Comparison of ENCODE assay signal across 8 cellular contexts in the genomic region with DNA sequence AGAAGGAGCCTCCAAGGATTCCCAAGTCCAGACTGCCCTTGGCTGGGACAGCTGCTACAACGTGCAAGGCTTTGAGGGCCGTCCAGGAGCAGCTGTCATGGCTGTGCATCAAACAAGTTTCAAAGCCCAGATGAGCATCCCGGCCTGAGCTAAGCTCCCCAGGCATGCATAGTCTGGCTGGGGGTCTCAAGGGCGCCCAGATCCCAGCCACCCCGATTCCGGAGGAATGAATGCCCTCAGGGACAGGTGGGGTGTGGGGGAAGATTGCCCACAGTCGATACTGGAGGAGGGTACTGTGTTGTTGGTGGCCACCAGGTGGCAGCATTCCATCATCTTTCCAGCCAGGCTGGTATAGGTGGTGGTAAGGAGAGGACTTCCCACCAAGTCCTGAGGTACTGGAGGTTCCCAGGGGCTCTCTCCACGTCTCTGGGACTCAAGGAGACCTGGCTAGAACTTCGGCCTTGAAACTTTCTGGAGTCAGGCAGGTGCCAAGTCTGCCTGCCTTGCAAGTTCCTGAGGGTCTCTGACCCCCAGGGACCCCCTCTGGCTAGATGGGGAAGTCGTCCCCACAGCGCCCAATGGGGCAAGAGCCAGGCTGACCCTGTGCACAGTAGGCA. TPM values are rescaled to one million over a fixed set of nuclear protein-coding genes. Genes with fewer than 3 reads are reported as not detected.
DNase-seq lines count a peak whose midpoint lies in the region; ATAC-seq, FAIRE-seq and TF ChIP-seq lines count a peak whose summit lies in the region.

No MANE protein-coding gene starts in this region.

- ATAC-seq in Right ventricle myocardium inferior (peak; percentile 86), gastroesophageal sphincter (peak; percentile 73)

- H3K27me3 Mint-ChIP-seq in type B pancreatic cell, result no peaks in the 10 kb centered on the region

- H3K4me1 ChIP-seq in gastroesophageal sphincter (peaks cover 0 to 48% (median 23%) of the 10 kb centered on the region in 3 donors), parathyroid adenoma (peaks cover 19% of the 10 kb centered on the region)

- no peaks in the 10 kb centered on the region for H3K9me3 ChIP-seq in gastroesophageal sphincter
- H3K9me3 ChIP-seq in parathyroid adenoma (ENCODE audit: control insufficient read depth, low read length), result no peaks in the 10 kb centered on the region

- TF ChIP-seq POLR2A in gastroesophageal sphincter (IDR thresholded peaks at IDR 0.05), result no peak

- no peaks in the 10 kb centered on the region for H3K79me2 ChIP-seq in parathyroid adenoma

- no peak overlapping the region for H3K9ac ChIP-seq in parathyroid adenoma

- no peak overlapping the region for H2AFZ ChIP-seq in parathyroid adenoma

- peaks cover 12% of the 10 kb centered on the region for H3K36me3 Mint-ChIP-seq in type B pancreatic cell

- peak; percentile 96 for FAIRE-seq in HTR-8/SVneo (lab: Jason Lieb, UNC)

- H3K36me3 ChIP-seq in gastroesophageal sphincter, result peaks cover 0 to 50% of the 10 kb centered on the region in 2 donors
- H3K36me3 ChIP-seq in parathyroid adenoma (ENCODE audit: control insufficient read depth, insufficient read depth, low read length), result no peaks in the 10 kb centered on the region

- 0% methylated on average over 3 of the region's 11 CpGs; no CpG with 5 or more reads in 1 of the 2 donors for WGBS in gastroesophageal sphincter (ENCODE audit: low coverage in 1 of 2), 2 donors

- H3K27ac Mint-ChIP-seq in type B pancreatic cell, result peak overlapping the region; percentile 64

- H3K27ac ChIP-seq in gastroesophageal sphincter (peak overlapping the region in 2 of 4 donors; percentile 29 to 31), parathyroid adenoma (no peak overlapping the region)

- TF ChIP-seq CTCF in gastroesophageal sphincter (IDR thresholded peaks at IDR 0.05) (peak in 3 of 4 experiments; percentile 84 to 86 (median 85)), parathyroid adenoma (IDR thresholded peaks at IDR 0.05) (peak; percentile 92), type B pancreatic cell (conservative IDR thresholded peaks at IDR 0.05) (peak; percentile 97)

- DNase-seq in Right ventricle myocardium inferior (ENCODE audit: missing footprints) (no peak), cardiac septum (ENCODE audit: low spot score) (no peak), HTR-8/SVneo (ENCODE audit: insufficient read length, low spot score) (peak; percentile 93), RPMI7951 (ENCODE audit: low read depth) (peak; percentile 73), type B pancreatic cell (ENCODE audit: extremely low spot score, unreplicated experiment) (peak; percentile 85)
- DNase-seq in activated T-helper 9 cell treated with anti-CD3 and anti-CD28 coated beads, Interleukin-2, amount 50 U/mL, for 16 hours (ENCODE audit: low read depth), result peak; percentile 53

- H3K27me3 ChIP-seq in gastroesophageal sphincter, result no peaks in the 10 kb centered on the region
- no peaks in the 10 kb centered on the region for H3K27me3 ChIP-seq in parathyroid adenoma (ENCODE audit: control insufficient read depth, insufficient read depth, low read length)

- no peaks in the 10 kb centered on the region for H3K9me3 Mint-ChIP-seq in type B pancreatic cell

- H3K4me2 ChIP-seq in parathyroid adenoma (ENCODE audit: low read length), result no peak overlapping the region

- intact Hi-C loops in Right ventricle myocardium inferior (cut with DNase I) (loop anchor here (1.0 to 5.0 kb wide), 3 partner anchors 68 to 151 kb away; no protein-coding TSS in a partner anchor), cardiac septum (cut with DNase I) (loop anchor here (1.0 to 5.0 kb wide), 3 partner anchors 68 to 151 kb away; no protein-coding TSS in a partner anchor)

- TF ChIP-seq EP300 in gastroesophageal sphincter (IDR thresholded peaks at IDR 0.05), result no peak

- no peak overlapping the region for H3K4me3 ChIP-seq in gastroesophageal sphincter
- no peak overlapping the region for H3K4me3 ChIP-seq in parathyroid adenoma (ENCODE audit: low read depth, low read length)

- H3K4me3 Mint-ChIP-seq in type B pancreatic cell, result no peak overlapping the region

- peaks cover 39% of the 10 kb centered on the region for H3K4me1 Mint-ChIP-seq in type B pancreatic cell (ENCODE audit: unreplicated experiment)

RNA-seq across cellular contexts. Expression of gene RBM5, which starts 32.8 kb away (rescaled TPM):
- total RNA-seq in Right ventricle myocardium inferior (66.5 TPM), cardiac septum (85.3 TPM), gastroesophageal sphincter (100 to 1,000 TPM in 3 of 4 donors, 10 to 100 TPM in 1; 85.7 to 228 (median 136) TPM), type B pancreatic cell (ENCODE audit: low replicate concordance) (170 and 244 TPM in 2 replicates)
- total RNA-seq in RPMI7951 (2014; rRNA removed; shearing (Covaris generic)), result 81.7 and 108 TPM in 2 replicates

RNA-seq across cellular contexts. Expression of gene SEMA3F, which starts 33.6 kb away (rescaled TPM):
- total RNA-seq in Right ventricle myocardium inferior, result 12.3 TPM
- total RNA-seq in cardiac septum, result 10.0 TPM
- 1.5 and 1.9 TPM in 2 replicates for total RNA-seq in RPMI7951 (2014; rRNA removed; shearing (Covaris generic))
- total RNA-seq in gastroesophageal sphincter, result 10 to 100 TPM in 3 of 4 donors, 1 to 10 TPM in 1; 6.7 to 33.5 (median 16.3) TPM
- total RNA-seq in type B pancreatic cell (ENCODE audit: low replicate concordance), result 41.9 and 48.0 TPM in 2 replicates

Comparison
In these comparisons a context has a peak if more than half of its experiments do, and no peak if none do; other contexts are left out.
1. DNase-seq: peak in HTR-8/SVneo (single experiment), RPMI7951 (single experiment), activated T-helper 9 cell treated with anti-CD3 and anti-CD28 coated beads, Interleukin-2, amount 50 U/mL, for 16 hours (single experiment) and type B pancreatic cell (single experiment); none in Right ventricle myocardium inferior (single experiment) and cardiac septum (single experiment).
2. Peak in every context shown above with its lines, with median percentiles within 50 percentile points of each other: CTCF ChIP-seq.